21 cellular contexts compared by ENCODE assay signal in the genomic region with DNA sequence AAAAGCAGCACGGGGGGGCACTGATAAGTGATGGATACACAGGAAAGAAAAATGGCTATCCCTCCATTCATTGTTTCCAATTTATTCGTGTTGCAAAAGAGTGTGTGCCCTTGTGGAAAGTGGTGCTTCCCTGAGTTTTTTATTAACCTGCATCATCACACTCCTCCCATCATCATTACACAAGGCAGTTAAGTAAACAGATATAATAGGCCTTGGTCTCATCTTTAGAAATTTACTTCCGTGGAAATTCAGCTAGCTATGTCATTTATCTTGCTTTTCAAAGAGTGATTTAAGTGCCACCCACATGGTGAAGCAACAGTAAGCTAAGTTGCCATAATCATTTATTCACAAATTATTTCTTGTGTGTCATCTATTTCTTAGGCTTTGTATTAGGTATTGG.
A peak's percentile ranks its signal among the peaks of the same experiment; 100 is the strongest.
DNase-seq lines count a peak whose midpoint lies in the region; ATAC-seq and TF ChIP-seq lines count a peak whose summit lies in the region.
"Had no signal": no experiment of that assay in that cellular context is flagged by ENCODE, and none has a peak within 500 bp of the region (broad histone marks: within the 10 kb centered on the region; RNA-seq: fewer than 3 reads in every experiment).

No MANE protein-coding gene starts in this region.

- no peak for ATAC-seq in GM18505 (IDR thresholded peaks at IDR 0.05; ENCODE audit: unreplicated experiment)
- no peak for ATAC-seq in GM19023 (IDR thresholded peaks at IDR 0.05; ENCODE audit: unreplicated experiment)
- ATAC-seq: HCT116, PC-3 had no signal

- DNase-seq in NOMO-1 treated with DMSO at 0.1 percent for 48 hours (lab: John Stamatoyannopoulos, UW; ENCODE audit: unreplicated experiment): peak; percentile 10
- no peak for DNase-seq in NOMO-1 treated with dmso at 0.1 percent for 144 hours (lab: John Stamatoyannopoulos, UW; ENCODE audit: unreplicated experiment)
- DNase-seq in NCI-H146 (lab: John Stamatoyannopoulos, UW): peak; percentile 91
- peak; percentile 92 for DNase-seq in NCI-H748 (lab: John Stamatoyannopoulos, UW; ENCODE audit: unreplicated experiment)
- no peak for DNase-seq in dermis blood vessel endothelial cell
- no peak for DNase-seq in NAMALWA (ENCODE audit: low spot score)
- DNase-seq: AML-193; CD4-positive, alpha-beta T cell; NCI-H1092; NCI-H1436 treated with DMSO at 0.1 percent for 48 hours; NCI-H2029; NCI-H2171; NCI-H345; NCI-H524; PC-3; SK-N-SH; SW 1271; T-helper 9 cell had no signal

- no peak for TF ChIP-seq POLR2A in GM18505 (IDR thresholded peaks at IDR 0.05; ENCODE audit: borderline replicate concordance, extremely low read depth, insufficient read depth, insufficient read length)

Comparison
In these comparisons a context has a peak if more than half of its experiments do, and no peak if none do; other contexts are left out.
1. DNase-seq: peak in NOMO-1 treated with DMSO at 0.1 percent for 48 hours (single experiment), NCI-H146 (single experiment) and NCI-H748 (single experiment); none in NOMO-1 treated with dmso at 0.1 percent for 144 hours (single experiment), dermis blood vessel endothelial cell (single experiment) and NAMALWA (single experiment).